ENCODE assay signal across 9 cellular contexts in genomic region chr12:58918475-58918874, GRCh38.
DNase-seq lines count a peak whose midpoint lies in the region; ATAC-seq and TF ChIP-seq lines count a peak whose summit lies in the region.
"Had no signal": no experiment of that assay in that cellular context is flagged by ENCODE, and none has a peak within 500 bp of the region (broad histone marks: within the 10 kb centered on the region; RNA-seq: fewer than 3 reads in every experiment).

No MANE protein-coding gene starts in this region.

- H3K27me3 ChIP-seq in ACC112 (ENCODE audit: insufficient read depth, low read length) (no peaks in the 10 kb centered on the region), MM.1S (replicated peaks; ENCODE audit: insufficient read depth, low read length) (no peaks in the 10 kb centered on the region), duodenal mucosa (ENCODE audit: control insufficient read depth in 1 of 2, insufficient read depth in 2 of 2, low read length in 2 of 2) (no peaks in the 10 kb centered on the region), mucosa of stomach (ENCODE audit: control insufficient read depth, insufficient read depth, low read length) (no peaks in the 10 kb centered on the region)

- peak overlapping the region; percentile 91; the same call in 1 of the 2 replicates for H3K4me2 ChIP-seq in MM.1S (ENCODE audit: low read depth, low read length)

- H3K4me3 ChIP-seq in ACC112 (ENCODE audit: low read depth, low read length), result peak overlapping the region; percentile 88
- H3K4me3 ChIP-seq in MM.1S (ENCODE audit: low read length), result no peak overlapping the region
- H3K4me3 ChIP-seq in duodenal mucosa (ENCODE audit: low read depth in 1 of 2, low read length in 2 of 2), result peak overlapping the region; percentile 81 to 92
- peak overlapping the region; percentile 56 for H3K4me3 ChIP-seq in mucosa of stomach (ENCODE audit: low read length)

- H3K36me3 ChIP-seq in ACC112 (ENCODE audit: insufficient read depth, low read length), result peaks cover under 1% of the 10 kb centered on the region; the same call in 1 of the 2 replicates
- no peaks in the 10 kb centered on the region for H3K36me3 ChIP-seq in MM.1S (replicated peaks; ENCODE audit: insufficient read depth, low read length)
- H3K36me3 ChIP-seq in duodenal mucosa (ENCODE audit: control insufficient read depth in 1 of 2, insufficient read depth in 2 of 2, low read length in 2 of 2), result peaks cover 3% of the 10 kb centered on the region in 2 donors
- H3K36me3 ChIP-seq in mucosa of stomach (ENCODE audit: control insufficient read depth, insufficient read depth, low read length), result no peaks in the 10 kb centered on the region

- H3K9me2 ChIP-seq in MM.1S (replicated peaks; ENCODE audit: insufficient read depth, low read length), result no peaks in the 10 kb centered on the region

- no peaks in the 10 kb centered on the region for H4K20me1 ChIP-seq in MM.1S (ENCODE audit: insufficient read depth, low read length)

- H3K9me3 ChIP-seq in MM.1S (replicated peaks; ENCODE audit: insufficient read depth, low read length) (no peaks in the 10 kb centered on the region), duodenal mucosa (ENCODE audit: control insufficient read depth in 1 of 2, low read length in 2 of 2) (no peaks in the 10 kb centered on the region), mucosa of stomach (ENCODE audit: control insufficient read depth, low read length) (no peaks in the 10 kb centered on the region)

- H3K9ac ChIP-seq in MM.1S (ENCODE audit: low read length), result no peak overlapping the region; the same call in 1 of the 2 replicates
- H3K9ac ChIP-seq in duodenal mucosa (ENCODE audit: low read depth in 1 of 2, low read length in 2 of 2), result peak overlapping the region; percentile 56 to 70
- H3K9ac ChIP-seq in mucosa of stomach (ENCODE audit: low read length), result peak overlapping the region; percentile 88

- H2AFZ ChIP-seq in ACC112 (ENCODE audit: low read length, unreplicated experiment), result peak overlapping the region; percentile 7
- H2AFZ ChIP-seq in MM.1S (ENCODE audit: low read length), result no peak overlapping the region

- DNase-seq in MM.1S (no peak), hypothalamus (lab: John Stamatoyannopoulos, UW) (no peak)

- no peak for TF ChIP-seq CTCF in MM.1S (IDR thresholded peaks at IDR 0.05; ENCODE audit: low read length)

- no peak for ATAC-seq in HG03432 (IDR thresholded peaks at IDR 0.05; ENCODE audit: unreplicated experiment)
- ATAC-seq in GM19395 (IDR thresholded peaks at IDR 0.05; ENCODE audit: unreplicated experiment), result no peak
- no peak for ATAC-seq in HG03469 (IDR thresholded peaks at IDR 0.05; ENCODE audit: unreplicated experiment)
- ATAC-seq: activated T-helper 17 cell treated with anti-CD3 and anti-CD28 coated beads, Interleukin-2, amount 50 U/mL, for 72 hours had no signal

- H3F3A ChIP-seq in MM.1S (ENCODE audit: insufficient read depth, low read length), result peaks cover 18% of the 10 kb centered on the region; the same call in 1 of the 2 replicates

- H3K27ac ChIP-seq in ACC112 (ENCODE audit: low read depth, low read length), result peak overlapping the region; percentile 53; the same call in 1 of the 2 replicates
- H3K27ac ChIP-seq in MM.1S (ENCODE audit: low read length), result no peak overlapping the region
- H3K27ac ChIP-seq in duodenal mucosa (ENCODE audit: low read depth, low read length), result no peak overlapping the region

- peaks cover 40% of the 10 kb centered on the region for H3K4me1 ChIP-seq in ACC112 (ENCODE audit: control insufficient read depth, insufficient read depth, low read length, unreplicated experiment)
- no peaks in the 10 kb centered on the region; the same call in 1 of the 2 replicates for H3K4me1 ChIP-seq in MM.1S (ENCODE audit: low read length)
- peaks cover 13 to 29% of the 10 kb centered on the region in 2 donors for H3K4me1 ChIP-seq in duodenal mucosa (ENCODE audit: control insufficient read depth in 1 of 2, insufficient read depth in 2 of 2, low read length in 2 of 2)
- H3K4me1 ChIP-seq in mucosa of stomach (ENCODE audit: control insufficient read depth, insufficient read depth, low read length), result peaks cover 29% of the 10 kb centered on the region

- H3K79me2 ChIP-seq in ACC112 (ENCODE audit: control insufficient read depth, insufficient read depth, low read length, unreplicated experiment) (peaks cover 61% of the 10 kb centered on the region), MM.1S (ENCODE audit: low read length) (peaks cover 50% of the 10 kb centered on the region)
